ENCODE assay signal across 17 cellular contexts in genomic region chr15:66740802-66741201, GRCh38. TPM values are rescaled to one million over a fixed set of nuclear protein-coding genes. Genes with fewer than 3 reads are reported as not detected.
A peak's percentile ranks its signal among the peaks of the same experiment; 100 is the strongest.
DNase-seq lines count a peak whose midpoint lies in the region; ATAC-seq and TF ChIP-seq lines count a peak whose summit lies in the region.
"Had no signal": no experiment of that assay in that cellular context is flagged by ENCODE, and none has a peak within 500 bp of the region (broad histone marks: within the 10 kb centered on the region; RNA-seq: fewer than 3 reads in every experiment).

No MANE protein-coding gene starts in this region.

- no peak overlapping the region for H3K27ac Mint-ChIP-seq in activated naive CD8-positive, alpha-beta T cell treated with anti-CD3 and anti-CD28 coated beads, Interleukin-2, amount 50 U/mL, for 24 hours
- H3K27ac Mint-ChIP-seq: activated B cell treated with CpG ODN at 0.5 μM for 24 hours; activated CD8-positive, alpha-beta memory T cell treated with anti-CD3 and anti-CD28 coated beads, Interleukin-2, amount 10 ng/mL, durations not matched to agents 7 days and 5 days had no signal

- H3K36me3 ChIP-seq in colonic mucosa: no peaks in the 10 kb centered on the region
- H3K36me3 ChIP-seq in testis (ENCODE audit: low read depth, missing control alignments): no peaks in the 10 kb centered on the region

- H3K9me3 ChIP-seq in colonic mucosa: no peaks in the 10 kb centered on the region
- H3K9me3 ChIP-seq in testis: no peaks in the 10 kb centered on the region

- TF ChIP-seq POLR2A in testis (IDR thresholded peaks at IDR 0.05): no peak

- H3K27ac ChIP-seq in colonic mucosa (no peak overlapping the region), testis (peak overlapping the region in 1 of 2 donors; percentile 7)

- ATAC-seq in activated naive CD8-positive, alpha-beta T cell treated with anti-CD3 and anti-CD28 coated beads, Interleukin-2, amount 50 U/mL, for 24 hours: no peak
- ATAC-seq in HG03457 (IDR thresholded peaks at IDR 0.05; ENCODE audit: unreplicated experiment): no peak
- ATAC-seq: activated CD8-positive, alpha-beta memory T cell treated with anti-CD3 and anti-CD28 coated beads, Interleukin-2, amount 10 ng/mL, durations not matched to agents 7 days and 5 days had no signal

- H3K36me3 Mint-ChIP-seq in activated naive CD8-positive, alpha-beta T cell treated with anti-CD3 and anti-CD28 coated beads, Interleukin-2, amount 50 U/mL, for 24 hours (ENCODE audit: low read depth): no peaks in the 10 kb centered on the region
- H3K36me3 Mint-ChIP-seq: activated CD8-positive, alpha-beta memory T cell treated with anti-CD3 and anti-CD28 coated beads, Interleukin-2, amount 10 ng/mL, durations not matched to agents 7 days and 5 days had no signal

- WGBS in testis, 2 donors: 53 to 56% methylated on average over 8 of the region's 8 CpGs

- peak; percentile 76 for DNase-seq in EL
- DNase-seq in colonic mucosa: peak; percentile 70
- DNase-seq in left kidney (ENCODE audit: low read depth, low spot score): peak; percentile 49
- DNase-seq in testis: peak; percentile 73
- no peak for DNase-seq in activated naive CD8-positive, alpha-beta T cell treated with anti-CD3 and anti-CD28 coated beads, Interleukin-2, amount 50 U/mL, for 24 hours
- no peak for DNase-seq in stimulated activated CD4-positive, alpha-beta T cell treated with anti-CD3 and anti-CD28 coated beads, Interleukin-12 subunit alpha, Interleukin-12 subunit beta, amount 100 ng/mL, for 4 hours
- no peak for DNase-seq in NCI-H526 treated with DMSO at 0.1 percent for 48 hours (lab: John Stamatoyannopoulos, UW)
- DNase-seq: activated B cell treated with CpG ODN at 0.5 μM for 24 hours; activated CD8-positive, alpha-beta memory T cell treated with anti-CD3 and anti-CD28 coated beads, Interleukin-2, amount 10 ng/mL, durations not matched to agents 7 days and 5 days; activated naive CD4-positive, alpha-beta T cell treated with Interleukin-2 at 50 U/mL for 16 hours; C1 segment of cervical spinal cord; GF-D8; HCEC 1CT; hypothalamus; stimulated activated CD8-positive, alpha-beta memory T cell treated with anti-CD3 and anti-CD28 coated beads, Interleukin-4, amount 100 ng/mL, for 48 hours had no signal

- H3K4me1 ChIP-seq in colonic mucosa: no peaks in the 10 kb centered on the region
- H3K4me1 ChIP-seq in testis: peaks cover 16% of the 10 kb centered on the region

- H3K4me3 Mint-ChIP-seq in activated naive CD8-positive, alpha-beta T cell treated with anti-CD3 and anti-CD28 coated beads, Interleukin-2, amount 50 U/mL, for 24 hours: no peak overlapping the region
- H3K4me3 Mint-ChIP-seq: activated B cell treated with CpG ODN at 0.5 μM for 24 hours; activated CD8-positive, alpha-beta memory T cell treated with anti-CD3 and anti-CD28 coated beads, Interleukin-2, amount 10 ng/mL, durations not matched to agents 7 days and 5 days had no signal

- TF ChIP-seq CTCF in colonic mucosa (IDR thresholded peaks at IDR 0.05) (no peak), testis (IDR thresholded peaks at IDR 0.05) (no peak)

- H3K4me3 ChIP-seq in colonic mucosa (no peak overlapping the region), testis (no peak overlapping the region)
- H3K4me3 ChIP-seq: lung had no signal

- no peaks in the 10 kb centered on the region for H3K27me3 Mint-ChIP-seq in activated naive CD8-positive, alpha-beta T cell treated with anti-CD3 and anti-CD28 coated beads, Interleukin-2, amount 50 U/mL, for 24 hours

- H3K27me3 ChIP-seq in colonic mucosa: no peaks in the 10 kb centered on the region
- no peaks in the 10 kb centered on the region for H3K27me3 ChIP-seq in testis

- H3K4me1 Mint-ChIP-seq in activated naive CD8-positive, alpha-beta T cell treated with anti-CD3 and anti-CD28 coated beads, Interleukin-2, amount 50 U/mL, for 24 hours: no peaks in the 10 kb centered on the region
- H3K4me1 Mint-ChIP-seq: activated B cell treated with CpG ODN at 0.5 μM for 24 hours; activated CD8-positive, alpha-beta memory T cell treated with anti-CD3 and anti-CD28 coated beads, Interleukin-2, amount 10 ng/mL, durations not matched to agents 7 days and 5 days had no signal

- no peaks in the 10 kb centered on the region for H3K9me3 Mint-ChIP-seq in activated naive CD8-positive, alpha-beta T cell treated with anti-CD3 and anti-CD28 coated beads, Interleukin-2, amount 50 U/mL, for 24 hours
- H3K9me3 Mint-ChIP-seq: activated B cell treated with CpG ODN at 0.5 μM for 24 hours had no signal

- no peak overlapping the region for H3K9ac ChIP-seq in colonic mucosa (ENCODE audit: low read depth in 2 of 2, low read length in 2 of 2)

- intact Hi-C loops in colonic mucosa (cut with DNase I) (no loop called here), testis (cut with DNase I; ENCODE audit: low total_unique reads) (no loop called here)

RNA-seq across cellular contexts. Expression of gene SMAD6, which starts 38.8 kb away (rescaled TPM):
- total RNA-seq in colonic mucosa (10 to 100 TPM in 1 of 2 donors, 1 to 10 TPM in 1; 9.4 to 22.0 TPM), testis (10 to 100 TPM; 17.5 to 19.4 TPM)
- polyA plus RNA-seq in testis (ENCODE audit: insufficient read depth, low read depth, low replicate concordance): 3.2 TPM

Comparison
In these comparisons a context has a peak if more than half of its experiments do, and no peak if none do; other contexts are left out.
1. DNase-seq: peak in EL (single experiment), colonic mucosa (single experiment), left kidney (single experiment) and testis (single experiment); none in activated naive CD8-positive, alpha-beta T cell treated with anti-CD3 and anti-CD28 coated beads, Interleukin-2, amount 50 U/mL, for 24 hours (single experiment), stimulated activated CD4-positive, alpha-beta T cell treated with anti-CD3 and anti-CD28 coated beads, Interleukin-12 subunit alpha, Interleukin-12 subunit beta, amount 100 ng/mL, for 4 hours (single experiment) and NCI-H526 treated with DMSO at 0.1 percent for 48 hours (single experiment).